ENCODE assay signal across 10 cellular contexts in the genomic region with DNA sequence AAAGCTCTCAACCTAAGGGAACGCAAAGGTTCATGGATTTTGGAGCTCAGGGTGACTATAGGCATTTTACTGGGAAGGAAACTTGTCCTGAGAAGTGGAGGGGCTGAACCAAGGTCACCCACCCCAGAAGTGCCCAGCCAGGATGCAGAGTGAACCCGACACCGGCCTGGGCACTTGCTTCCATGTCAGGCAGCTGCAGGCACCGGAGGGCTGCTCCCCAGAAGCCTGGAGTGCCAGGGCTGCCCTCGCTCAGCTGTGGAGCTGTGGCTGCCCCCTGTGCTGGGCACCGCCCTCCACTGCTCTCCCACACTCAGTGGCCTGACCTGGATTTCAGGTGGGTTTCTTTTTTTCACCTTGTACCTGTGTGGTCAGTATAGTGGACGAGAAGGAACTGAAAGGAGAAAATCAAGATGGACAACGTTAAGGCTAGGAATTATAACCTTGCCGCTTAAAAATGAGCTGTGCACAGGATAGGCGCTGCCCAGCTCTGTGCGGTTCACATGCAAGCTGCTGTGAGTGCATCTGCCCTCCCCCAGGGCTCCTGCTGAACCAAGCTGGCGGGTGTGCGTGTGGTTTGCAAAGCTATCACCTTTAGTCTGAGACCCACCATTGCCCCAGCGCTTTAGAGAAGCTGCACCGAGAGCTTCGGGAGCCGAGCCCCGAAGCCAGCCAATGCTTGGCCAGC. TPM values are rescaled to one million over a fixed set of nuclear protein-coding genes. Genes with fewer than 3 reads are reported as not detected.
DNase-seq lines count a peak whose midpoint lies in the region; ATAC-seq, FAIRE-seq and TF ChIP-seq lines count a peak whose summit lies in the region.
"Had no signal": no experiment of that assay in that cellular context is flagged by ENCODE, and none has a peak within 500 bp of the region (broad histone marks: within the 10 kb centered on the region; RNA-seq: fewer than 3 reads in every experiment).

No MANE protein-coding gene starts in this region.

- DNase-seq in MCF 10A (ENCODE audit: unreplicated experiment) = no peak
- DNase-seq in breast epithelium (ENCODE audit: low spot score in 2 of 2) = no peak
- DNase-seq in keratinocyte (ENCODE audit: low read depth, low spot score) = no peak
- DNase-seq: amniotic stem cell; stimulated activated CD4-positive, alpha-beta T cell treated with anti-CD3 and anti-CD28 coated beads, Interleukin-15, amount 100 ng/mL, for 24 hours had no signal

- TF ChIP-seq CTCF in MCF 10A (IDR thresholded peaks at IDR 0.05; ENCODE audit: unreplicated experiment) = no peak
- TF ChIP-seq CTCF in breast epithelium (IDR thresholded peaks at IDR 0.05) = no peak
- TF ChIP-seq CTCF in keratinocyte (optimal IDR thresholded peaks at IDR 0.05 in 1 of 3, IDR thresholded peaks at IDR 0.05 in 1 of 3, conservative IDR thresholded peaks at IDR 0.05 in 1 of 3; ENCODE audit: extremely low read depth in 1 of 3, insufficient read depth in 2 of 3, low read length in 3 of 3) = no peak

- H2AFZ ChIP-seq in keratinocyte (ENCODE audit: control insufficient read depth, low read length) = no peak overlapping the region

- H3K4me2 ChIP-seq in keratinocyte (ENCODE audit: control insufficient read depth, extremely low read depth, insufficient read depth, low read depth, low read length) = peak overlapping the region; percentile 92

- H3K36me3 ChIP-seq in breast epithelium (no peaks in the 10 kb centered on the region), keratinocyte (ENCODE audit: control insufficient read depth in 2 of 2, extremely low read depth in 1 of 2, insufficient read depth in 2 of 2, low read length in 2 of 2) (peaks cover 0 to 4% of the 10 kb centered on the region in 2 experiments), thymus (ENCODE audit: control insufficient read depth, insufficient read depth) (peaks cover 10% of the 10 kb centered on the region)

- no peaks in the 10 kb centered on the region for H3K27me3 Mint-ChIP-seq in MCF 10A (ENCODE audit: insufficient read depth, unreplicated experiment)
- H3K27me3 Mint-ChIP-seq in activated naive CD8-positive, alpha-beta T cell = no peaks in the 10 kb centered on the region

- FAIRE-seq in keratinocyte (lab: Jason Lieb, UNC) = no peak

- CTCF ChIA-PET in MCF 10A (lab: Yijun Ruan, JAX) = interaction anchor here (0.6 to 2.7 kb wide), 13 partner anchors 18 to 1631 kb away, joined by 3 to 15 read pairs (median 4); a partner anchor contains a TSS

- ATAC-seq in HG02623 (IDR thresholded peaks at IDR 0.05; ENCODE audit: unreplicated experiment) = no peak
- ATAC-seq in GM19328 (IDR thresholded peaks at IDR 0.05; ENCODE audit: unreplicated experiment) = no peak
- ATAC-seq in GM18907 (IDR thresholded peaks at IDR 0.05; ENCODE audit: unreplicated experiment) = no peak

- H3K9ac ChIP-seq in keratinocyte (ENCODE audit: control insufficient read depth, extremely low read depth, insufficient read depth, low read length) = peak overlapping the region; percentile 73

- peak overlapping the region; percentile 81 for H3K27ac Mint-ChIP-seq in MCF 10A (ENCODE audit: low read depth, unreplicated experiment)
- H3K27ac Mint-ChIP-seq in activated naive CD8-positive, alpha-beta T cell = no peak overlapping the region

- H3K79me2 ChIP-seq in keratinocyte (ENCODE audit: control insufficient read depth, insufficient read depth, low read length) = peaks cover 61% of the 10 kb centered on the region

- H3K4me3 Mint-ChIP-seq in MCF 10A (ENCODE audit: unreplicated experiment) = peak overlapping the region; percentile 83
- peak overlapping the region; percentile 90 for H3K4me3 Mint-ChIP-seq in activated naive CD8-positive, alpha-beta T cell

- H3K9me3 ChIP-seq in breast epithelium (no peaks in the 10 kb centered on the region), keratinocyte (ENCODE audit: control insufficient read depth, low read depth, low read length) (no peaks in the 10 kb centered on the region), thymus (ENCODE audit: control insufficient read depth) (no peaks in the 10 kb centered on the region)

- H3K27ac ChIP-seq in breast epithelium (no peak overlapping the region), keratinocyte (ENCODE audit: control insufficient read depth, insufficient read depth, low read length) (no peak overlapping the region), thymus (ENCODE audit: low read depth) (peak overlapping the region; percentile 18)

- 86% methylated on average over 18 of the region's 18 CpGs for WGBS in thymus

- H3K4me3 ChIP-seq in breast epithelium (peak overlapping the region in 1 of 3 donors; percentile 97), keratinocyte (ENCODE audit: control insufficient read depth in 2 of 3, extremely low read depth in 1 of 3, insufficient read depth in 2 of 3, low read depth in 1 of 3, low read length in 3 of 3) (peak overlapping the region in 1 of 3 experiments; percentile 93), thymus (ENCODE audit: low read length) (no peak overlapping the region)

- dilution Hi-C loops in keratinocyte (cut with MboI; ENCODE audit: extremely low pct_ligation_motif_present, low sequenced_read_pairs) = no loop called here

- H3K36me3 Mint-ChIP-seq in MCF 10A (ENCODE audit: insufficient read depth, unreplicated experiment) = peaks cover 18% of the 10 kb centered on the region
- no peaks in the 10 kb centered on the region for H3K36me3 Mint-ChIP-seq in activated naive CD8-positive, alpha-beta T cell

- no peaks in the 10 kb centered on the region for H3K9me3 Mint-ChIP-seq in MCF 10A (ENCODE audit: unreplicated experiment)
- H3K9me3 Mint-ChIP-seq in activated naive CD8-positive, alpha-beta T cell (ENCODE audit: low read depth) = no peaks in the 10 kb centered on the region

- H3K4me1 Mint-ChIP-seq in MCF 10A (ENCODE audit: insufficient read depth, unreplicated experiment) = peaks cover 9% of the 10 kb centered on the region
- H3K4me1 Mint-ChIP-seq in activated naive CD8-positive, alpha-beta T cell (ENCODE audit: low read depth) = peaks cover 39% of the 10 kb centered on the region

- H3K4me1 ChIP-seq in breast epithelium (peaks cover 8 to 12% of the 10 kb centered on the region in 2 donors), keratinocyte (ENCODE audit: control insufficient read depth, extremely low read depth, insufficient read depth, low read length) (peaks cover 22% of the 10 kb centered on the region), thymus (ENCODE audit: control insufficient read depth, insufficient read depth, low read length) (peaks cover 27% of the 10 kb centered on the region)

- no TSS peak for BruUV-seq in MCF 10A (replicated peaks; lab: Mats Ljungman, UMichigan)

- H3K9me1 ChIP-seq in keratinocyte (ENCODE audit: control insufficient read depth, extremely low read depth, insufficient read depth, low read length) = peaks cover 2% of the 10 kb centered on the region

- no peaks in the 10 kb centered on the region for H3K27me3 ChIP-seq in breast epithelium
- no peaks in the 10 kb centered on the region for H3K27me3 ChIP-seq in keratinocyte (ENCODE audit: control insufficient read depth, extremely low read depth, insufficient read depth, low read length)
- H3K27me3 ChIP-seq in thymus (ENCODE audit: control insufficient read depth, insufficient read depth) = no peaks in the 10 kb centered on the region

- H4K20me1 ChIP-seq in keratinocyte (ENCODE audit: control insufficient read depth, extremely low read depth, insufficient read depth, low read length) = no peaks in the 10 kb centered on the region

- POLR2A ChIA-PET in MCF 10A (lab: Yijun Ruan, JAX) = interaction anchor here (0.9 to 4.8 kb wide), 11 partner anchors 10 to 98 kb away, joined by 3 to 130 read pairs (median 30); a partner anchor contains a TSS

- no peak for TF ChIP-seq POLR2A in breast epithelium (IDR thresholded peaks at IDR 0.05)

- intact Hi-C loops in MCF 10A (cut with micrococcal nuclease) (loop anchor here (5.0 to 10.0 kb wide), 2 partner anchors 96 to 283 kb away; a partner anchor contains a TSS), breast epithelium (cut with DNase I; ENCODE audit: low total_unique reads) (no loop called here)

RNA-seq across cellular contexts. Expression of a gene that starts 2.2 kb away (rescaled TPM):
- 77.4 and 86.6 TPM in 2 replicates for total RNA-seq in MCF 10A (2022)
- 10 to 100 TPM; 41.1 to 82.6 (median 71.6) TPM for total RNA-seq in breast epithelium
- polyA plus RNA-seq in keratinocyte = 8.3 to 23.3 TPM (median 11.7 TPM) in 3 replicates
- 12.2 TPM for polyA plus RNA-seq in keratinocyte (2011; ENCODE audit: low read depth)
- 1.7 and 4.2 TPM in 2 replicates for polyA plus RNA-seq in keratinocyte (2011; cell fraction: cytosol; rRNA removed)
- polyA plus RNA-seq in keratinocyte (2011; cell fraction: nucleus; rRNA removed) = 77.9 and 107 TPM in 2 replicates
- 16.0 and 18.7 TPM in 2 replicates for polyA plus RNA-seq in keratinocyte (2012; ENCODE audit: low replicate concordance)
- polyA minus RNA-seq in keratinocyte = 22.4 to 33.9 TPM (median 28.8 TPM) in 3 replicates
- 13.6 TPM for polyA minus RNA-seq in keratinocyte (2011; cell fraction: cytosol; rRNA and poly(A)+ RNA removed)
- polyA minus RNA-seq in keratinocyte (2011; cell fraction: nucleus; rRNA and poly(A)+ RNA removed) = 35.7 and 44.6 TPM in 2 replicates
- 129 TPM for polyA plus RNA-seq in thymus

RNA-seq across cellular contexts. Expression of a gene that starts 30.1 kb away (rescaled TPM):
- 111 and 131 TPM in 2 replicates for total RNA-seq in MCF 10A (2022)
- total RNA-seq in breast epithelium = 10 to 100 TPM; 19.2 to 44.2 (median 36.0) TPM
- 108 to 198 TPM (median 166 TPM) in 3 replicates for polyA plus RNA-seq in keratinocyte
- polyA plus RNA-seq in keratinocyte (2011; ENCODE audit: low read depth) = 134 TPM
- 92.6 and 124 TPM in 2 replicates for polyA plus RNA-seq in keratinocyte (2011; cell fraction: cytosol; rRNA removed)
- 76.0 and 90.7 TPM in 2 replicates for polyA plus RNA-seq in keratinocyte (2011; cell fraction: nucleus; rRNA removed)
- polyA plus RNA-seq in keratinocyte (2012; ENCODE audit: low replicate concordance) = 46.4 and 131 TPM in 2 replicates
- polyA minus RNA-seq in keratinocyte = 67.2 to 91.0 TPM (median 76.4 TPM) in 3 replicates
- polyA minus RNA-seq in keratinocyte (2011; cell fraction: cytosol; rRNA and poly(A)+ RNA removed) = 88.4 TPM
- polyA minus RNA-seq in keratinocyte (2011; cell fraction: nucleus; rRNA and poly(A)+ RNA removed) = 33.7 and 62.7 TPM in 2 replicates
- 31.4 TPM for polyA plus RNA-seq in thymus
